1 cellular context compared by ENCODE assay signal in genomic region chr11:6612008-6612815, GRCh38.
TF ChIP-seq lines count a peak whose summit lies in the region.

Gene TAF10 (minus strand): TSS chr11:6612216. CDS start chr11:6612189, 27 bp downstream.

TF ChIP-seq in HepG2, 621 proteins besides CTCF, POLR2A, EP300 and RAD21 (continued from another document and continues in another):
- TF ChIP-seq ZNF687 (CRISPR knock-in tag; IDR thresholded peaks at IDR 0.05) (peak; percentile 95), ZNF138 (CRISPR knock-in tag; IDR thresholded peaks at IDR 0.05; ENCODE audit: low read depth) (no peak), ARID2 (CRISPR knock-in tag; IDR thresholded peaks at IDR 0.05; ENCODE audit: borderline replicate concordance) (no peak), HOXA9 (CRISPR knock-in tag; IDR thresholded peaks at IDR 0.05; ENCODE audit: borderline replicate concordance) (peak; percentile 61; the same call in 1 of the 2 replicates), GLI4 (CRISPR knock-in tag; IDR thresholded peaks at IDR 0.05; ENCODE audit: borderline replicate concordance) (no peak), TBP (CRISPR knock-in tag; IDR thresholded peaks at IDR 0.05) (no peak), ZNF597 (CRISPR knock-in tag; IDR thresholded peaks at IDR 0.05) (no peak), ZBTB1 (CRISPR knock-in tag; IDR thresholded peaks at IDR 0.05; ENCODE audit: borderline replicate concordance) (no peak), KDM1A (CRISPR knock-in tag; IDR thresholded peaks at IDR 0.05) (no peak), ZFP91 (CRISPR knock-in tag; IDR thresholded peaks at IDR 0.05; ENCODE audit: borderline replicate concordance) (peak; percentile 93), ZNF121 (CRISPR knock-in tag; IDR thresholded peaks at IDR 0.05) (no peak), MZF1 (CRISPR knock-in tag; IDR thresholded peaks at IDR 0.05; ENCODE audit: borderline replicate concordance) (0 out of 2 replicates have a peak, but pooled peaks have one; percentile 76), CBX1 (IDR thresholded peaks at IDR 0.05; ENCODE audit: low read depth) (no peak), CBX5 (CRISPR knock-in tag; IDR thresholded peaks at IDR 0.05; ENCODE audit: borderline replicate concordance) (no peak), REPIN1 (CRISPR knock-in tag; IDR thresholded peaks at IDR 0.05; ENCODE audit: borderline replicate concordance, low read depth) (peak; percentile 86; the same call in 1 of the 2 replicates), SRSF1 (optimal IDR thresholded peaks at IDR 0.05; ENCODE audit: low read depth, low read length) (peak; percentile 44), SMAD9 (CRISPR knock-in tag; IDR thresholded peaks at IDR 0.05) (peak; percentile 64; the same call in 1 of the 2 replicates), ATF7-NPFF (CRISPR knock-in tag; IDR thresholded peaks at IDR 0.05; ENCODE audit: low read depth) (peak; percentile 67), MAF1 (CRISPR knock-in tag; IDR thresholded peaks at IDR 0.05; ENCODE audit: borderline replicate concordance) (no peak), ZFX (CRISPR knock-in tag; IDR thresholded peaks at IDR 0.05; ENCODE audit: low read depth) (peak; percentile 65), ZMYM2 (CRISPR knock-in tag; IDR thresholded peaks at IDR 0.05) (no peak), XBP1 (CRISPR knock-in tag; IDR thresholded peaks at IDR 0.05) (no peak), TIGD3 (CRISPR knock-in tag; IDR thresholded peaks at IDR 0.05; ENCODE audit: borderline replicate concordance) (0 out of 2 replicates have a peak, but pooled peaks have one; percentile 67), GPN1 (CRISPR knock-in tag; IDR thresholded peaks at IDR 0.05; ENCODE audit: borderline replicate concordance) (no peak; the same call in 1 of the 2 replicates), ZNF10 (CRISPR knock-in tag; IDR thresholded peaks at IDR 0.05; ENCODE audit: borderline replicate concordance, low read depth) (no peak), SNAPC2 (CRISPR knock-in tag; IDR thresholded peaks at IDR 0.05) (peak; percentile 91), GZF1 (CRISPR knock-in tag; IDR thresholded peaks at IDR 0.05) (peak; percentile 77; the same call in 1 of the 2 replicates), ZNF274 (CRISPR knock-in tag; IDR thresholded peaks at IDR 0.05) (peak; percentile 81), ZNF746 (CRISPR knock-in tag; IDR thresholded peaks at IDR 0.05) (peak; percentile 67; the same call in 1 of the 2 replicates), SRF (IDR thresholded peaks at IDR 0.05; ENCODE audit: low read depth, low read length) (no peak), ATF5 (CRISPR knock-in tag; IDR thresholded peaks at IDR 0.05; ENCODE audit: low read depth) (no peak), RARG (CRISPR knock-in tag; IDR thresholded peaks at IDR 0.05; ENCODE audit: low read depth) (no peak), GFI1 (CRISPR knock-in tag; IDR thresholded peaks at IDR 0.05; ENCODE audit: borderline replicate concordance) (peak; percentile 52; the same call in 1 of the 2 replicates), ZNF160 (CRISPR knock-in tag; IDR thresholded peaks at IDR 0.05) (no peak; the same call in 1 of the 2 replicates), ZNF709 (CRISPR knock-in tag; IDR thresholded peaks at IDR 0.05) (peak; percentile 82), DPF2 (CRISPR knock-in tag; IDR thresholded peaks at IDR 0.05; ENCODE audit: borderline replicate concordance, low read depth) (peak; percentile 47; the same call in 1 of the 2 replicates), FOXC1 (CRISPR knock-in tag; IDR thresholded peaks at IDR 0.05; ENCODE audit: borderline replicate concordance) (peak; percentile 76; the same call in 1 of the 2 replicates), NFIB (CRISPR knock-in tag; IDR thresholded peaks at IDR 0.05; ENCODE audit: borderline replicate concordance) (no peak), ISL2 (CRISPR knock-in tag; IDR thresholded peaks at IDR 0.05) (no peak; the same call in none of the 2 replicates), ZNF749 (CRISPR knock-in tag; IDR thresholded peaks at IDR 0.05; ENCODE audit: borderline replicate concordance) (no peak; the same call in 1 of the 2 replicates), NFRKB (IDR thresholded peaks at IDR 0.05) (no peak), DNMT1 (CRISPR knock-in tag; IDR thresholded peaks at IDR 0.05) (0 out of 2 replicates have a peak, but pooled peaks have one; percentile 17), SIX1 (CRISPR knock-in tag; IDR thresholded peaks at IDR 0.05; ENCODE audit: borderline replicate concordance) (no peak; the same call in 1 of the 2 replicates), ZNF335 (CRISPR knock-in tag; IDR thresholded peaks at IDR 0.05) (no peak), ZNF775 (CRISPR knock-in tag; IDR thresholded peaks at IDR 0.05; ENCODE audit: borderline replicate concordance) (no peak), LBX2 (CRISPR knock-in tag; IDR thresholded peaks at IDR 0.05; ENCODE audit: borderline replicate concordance) (no peak), ZNF513 (CRISPR knock-in tag; conservative IDR thresholded peaks at IDR 0.05) (no peak), REXO4 (CRISPR knock-in tag; IDR thresholded peaks at IDR 0.05; ENCODE audit: borderline replicate concordance) (no peak), ZBTB42 (CRISPR knock-in tag; IDR thresholded peaks at IDR 0.05) (peak; percentile 83; the same call in 1 of the 2 replicates), AKNA (CRISPR knock-in tag; IDR thresholded peaks at IDR 0.05; ENCODE audit: borderline replicate concordance) (no peak), IRF1 (CRISPR knock-in tag; IDR thresholded peaks at IDR 0.05; ENCODE audit: low read depth) (0 out of 2 replicates have a peak, but pooled peaks have one; percentile 60), CBFB (CRISPR knock-in tag; IDR thresholded peaks at IDR 0.05) (0 out of 2 replicates have a peak, but pooled peaks have one; percentile 34), SPEN (CRISPR knock-in tag; IDR thresholded peaks at IDR 0.05; ENCODE audit: low read depth) (no peak; the same call in 1 of the 2 replicates), IKZF1 (IDR thresholded peaks at IDR 0.05) (no peak)
